ENCODE assay signal across 1 cellular context in the genomic region with DNA sequence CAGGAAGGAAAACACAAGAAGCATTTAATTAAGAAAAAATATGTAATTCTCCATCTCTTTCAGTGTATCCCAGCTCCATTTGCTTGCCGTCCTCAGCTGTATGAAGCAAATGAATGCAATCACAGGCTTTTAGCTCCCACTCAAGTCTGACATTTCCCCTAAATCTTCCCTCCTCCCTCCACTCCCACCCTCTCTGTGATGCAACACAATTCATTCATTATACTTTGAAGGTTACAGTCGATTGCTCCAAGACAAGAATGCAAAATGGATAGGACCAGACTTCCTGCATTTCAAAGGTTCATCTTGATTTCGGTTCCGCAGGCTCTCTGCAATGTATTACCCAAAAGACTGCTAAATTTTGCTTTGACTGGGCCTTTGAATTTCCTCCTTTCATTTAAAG.
TF ChIP-seq lines count a peak whose summit lies in the region.

No MANE protein-coding gene starts in this region.

TF ChIP-seq in H1, 55 proteins besides CTCF, POLR2A, EP300 and RAD21 (continued from another document):
- TF ChIP-seq CBX5 (IDR thresholded peaks at IDR 0.05; ENCODE audit: low read depth, low read length): no peak
- TF ChIP-seq SP1 (IDR thresholded peaks at IDR 0.05; ENCODE audit: low read depth, low read length): no peak
